Comparison of ENCODE assay signal across 8 cellular contexts in genomic region chr3:44913868-44914468, GRCh38. TPM values are rescaled to one million over a fixed set of nuclear protein-coding genes. Genes with fewer than 3 reads are reported as not detected.
DNase-seq lines count a peak whose midpoint lies in the region; ATAC-seq and TF ChIP-seq lines count a peak whose summit lies in the region.

No MANE protein-coding gene starts in this region.

- H3K4me3 ChIP-seq in AG04450 (ENCODE audit: low read depth, low read length), result no peak overlapping the region

- H3K9me3 ChIP-seq in AG04450 (ENCODE audit: control insufficient read depth, insufficient read depth, low read length), result peaks cover 5% of the 10 kb centered on the region; the same call in 1 of the 2 replicates

- peak; percentile 93 for TF ChIP-seq CTCF in AG04450 (IDR thresholded peaks at IDR 0.05; ENCODE audit: low read depth, low read length)

- H3K27ac ChIP-seq in AG04450 (ENCODE audit: low read depth, low read length), result no peak overlapping the region

- peaks cover 4% of the 10 kb centered on the region for H3K27me3 ChIP-seq in AG04450 (ENCODE audit: control insufficient read depth, insufficient read depth, low read length)

- CTCF ChIA-PET in AG04450 (lab: Charles Lee), result interaction anchor here (0.6 to 3.5 kb wide), 29 partner anchors 9 to 381 kb away, joined by 3 to 29 read pairs (median 5); partner anchors contain the start of gene ZNF501

- ATAC-seq in HG03135 (IDR thresholded peaks at IDR 0.05; ENCODE audit: unreplicated experiment), result no peak

- DNase-seq in AG04450 (ENCODE audit: low read depth, low spot score), result peak; percentile 52
- peak; percentile 41 for DNase-seq in H4 (ENCODE audit: low spot score)
- DNase-seq in NCI-H510A treated with DMSO at 0.1 percent for 48 hours (lab: John Stamatoyannopoulos, UW), result peak; percentile 32
- peak; percentile 68 to 71 for DNase-seq in activated CD4-positive, alpha-beta T cell treated with anti-CD3 and anti-CD28 coated beads, Interleukin-2, amount 50 U/mL, for 48 hours
- peak; percentile 74 for DNase-seq in ecto neural progenitor cell (ENCODE audit: low spot score)
- peak; percentile 78 to 84 for DNase-seq in lung microvascular endothelial cell (ENCODE audit: low read depth in 2 of 2)
- DNase-seq in stimulated activated CD8-positive, alpha-beta memory T cell treated with anti-CD3 and anti-CD28 coated beads, Interleukin-15, amount 100 ng/mL, for 24 hours (ENCODE audit: low read depth), result peak; percentile 37

- POLR2A ChIA-PET in AG04450 (lab: Yijun Ruan, JAX), result no interaction called here

RNA-seq across cellular contexts. Expression of gene TGM4, which starts 39.6 kb away (rescaled TPM):
- 0.02 and 0.12 TPM in 2 replicates for polyA plus RNA-seq in AG04450 (2011; rRNA removed)
- 0.13 TPM in 1 of 2 replicates, not detected in the other for polyA minus RNA-seq in AG04450 (2011; rRNA and poly(A)+ RNA removed)
- 1.2 TPM in 1 of 2 replicates, not detected in the other for total RNA-seq in H4 (2014; rRNA removed; shearing (Covaris generic))
- total RNA-seq in lung microvascular endothelial cell, result under 0.01 TPM in 1 of 2 replicates, not detected in the other

RNA-seq across cellular contexts. Expression of gene TMEM42, which starts 52.3 kb away (rescaled TPM):
- 25.7 TPM in 2 replicates for polyA plus RNA-seq in AG04450 (2011; rRNA removed)
- polyA minus RNA-seq in AG04450 (2011; rRNA and poly(A)+ RNA removed), result 11.6 and 15.0 TPM in 2 replicates
- total RNA-seq in H4 (2014; rRNA removed; shearing (Covaris generic)), result 4.3 and 5.4 TPM in 2 replicates
- 8.5 and 9.5 TPM in 2 replicates for total RNA-seq in lung microvascular endothelial cell
